24 cellular contexts compared by ENCODE assay signal in genomic region chr14:93893550-93894329, GRCh38. TPM values are rescaled to one million over a fixed set of nuclear protein-coding genes. Genes with fewer than 3 reads are reported as not detected.
DNase-seq lines count a peak whose midpoint lies in the region; ATAC-seq and TF ChIP-seq lines count a peak whose summit lies in the region.
"Had no signal": no experiment of that assay in that cellular context is flagged by ENCODE, and none has a peak within 500 bp of the region (broad histone marks: within the 10 kb centered on the region; RNA-seq: fewer than 3 reads in every experiment).

No MANE protein-coding gene starts in this region.

- H3K4me3 ChIP-seq in breast epithelium = no peak overlapping the region
- peak overlapping the region; percentile 29 for H3K4me3 ChIP-seq in iPS-18a (ENCODE audit: low read length)
- peak overlapping the region in 1 of 2 donors; percentile 52 for H3K4me3 ChIP-seq in stomach smooth muscle (ENCODE audit: low read length in 2 of 2)
- no peak overlapping the region for H3K4me3 ChIP-seq in CD4-positive, alpha-beta memory T cell (ENCODE audit: low read length in 2 of 2)
- H3K4me3 ChIP-seq in body of pancreas = no peak overlapping the region
- H3K4me3 ChIP-seq: coronary artery, mucosa of descending colon, spleen had no signal

- no peaks in the 10 kb centered on the region for H3K4me1 ChIP-seq in breast epithelium
- H3K4me1 ChIP-seq in iPS-18a (ENCODE audit: control insufficient read depth, low read depth, low read length) = peaks cover 17% of the 10 kb centered on the region
- H3K4me1 ChIP-seq in stomach smooth muscle (ENCODE audit: control insufficient read depth, insufficient read depth, low read length) = peaks cover 13% of the 10 kb centered on the region
- no peaks in the 10 kb centered on the region for H3K4me1 ChIP-seq in CD4-positive, alpha-beta memory T cell (ENCODE audit: insufficient read depth, low read length)
- H3K4me1 ChIP-seq in body of pancreas = no peaks in the 10 kb centered on the region
- H3K4me1 ChIP-seq: Caco-2 had no signal

- no peaks in the 10 kb centered on the region for H3K9me3 Mint-ChIP-seq in MCF 10A (ENCODE audit: unreplicated experiment)
- H3K9me3 Mint-ChIP-seq in brain = peaks cover 0 to 6% (median 0%) of the 10 kb centered on the region in 5 experiments
- H3K9me3 Mint-ChIP-seq in CD4-positive, alpha-beta memory T cell = peaks cover 0 to 3% (median 0%) of the 10 kb centered on the region in 8 donors
- H3K9me3 Mint-ChIP-seq: activated naive CD8-positive, alpha-beta T cell treated with anti-CD3 and anti-CD28 coated beads, Interleukin-2, amount 50 U/mL, for 24 hours; stimulated activated naive CD8-positive, alpha-beta T cell treated with anti-CD3 and anti-CD28 coated beads, Interleukin-15, Interleukin-2, amounts not matched to agents 100 ng/mL and 50 ng/mL, for 24 hours; type B pancreatic cell had no signal

- H3K27me3 ChIP-seq in breast epithelium (no peaks in the 10 kb centered on the region), iPS-18a (ENCODE audit: control insufficient read depth, insufficient read depth, low read length) (no peaks in the 10 kb centered on the region), stomach smooth muscle (ENCODE audit: control insufficient read depth in 1 of 2, insufficient read depth in 2 of 2, low read length in 2 of 2) (no peaks in the 10 kb centered on the region), body of pancreas (no peaks in the 10 kb centered on the region)
- no peaks in the 10 kb centered on the region for H3K27me3 ChIP-seq in CD4-positive, alpha-beta memory T cell (ENCODE audit: insufficient read depth, low read length)

- POLR2A ChIA-PET in MCF 10A (lab: Yijun Ruan, JAX) = interaction anchor here (0.6 kb wide), 1 partner anchor 145 kb away, joined by 3 read pairs; no protein-coding TSS in a partner anchor
- POLR2A ChIA-PET in CD4-positive, alpha-beta memory T cell (lab: Charles Lee; ENCODE audit: partially characterized antibody) = no interaction called here

- H3K9ac ChIP-seq in iPS-18a (ENCODE audit: low read length) = peak overlapping the region; percentile 20
- H3K9ac ChIP-seq in stomach smooth muscle (ENCODE audit: low read length in 2 of 2) = peak overlapping the region in 1 of 2 donors; percentile 21

- intact Hi-C loops in breast epithelium (cut with DNase I; ENCODE audit: low total_unique reads) (no loop called here), MCF 10A (cut with micrococcal nuclease) (loop anchor here (1.0 to 10.0 kb wide), 2 partner anchors 109 to 238 kb away; partner anchors contain the start of gene PRIMA1), body of pancreas (cut with DNase I) (loop anchor here (10.0 kb wide), 1 partner anchor 239 kb away; no protein-coding TSS in a partner anchor)
- intact Hi-C loops in CD4-positive, alpha-beta memory T cell (cut with micrococcal nuclease) = loop anchor here (5.0 to 10.0 kb wide), 2 partner anchors 659 to 781 kb away; no protein-coding TSS in a partner anchor

- no peak overlapping the region for H3K4me3 Mint-ChIP-seq in MCF 10A (ENCODE audit: unreplicated experiment)
- H3K4me3 Mint-ChIP-seq in brain = peak overlapping the region in 2 of 5 experiments; percentile 28 to 41
- no peak overlapping the region for H3K4me3 Mint-ChIP-seq in CD4-positive, alpha-beta memory T cell
- H3K4me3 Mint-ChIP-seq: activated naive CD8-positive, alpha-beta T cell treated with anti-CD3 and anti-CD28 coated beads, Interleukin-2, amount 50 U/mL, for 24 hours; stimulated activated naive CD8-positive, alpha-beta T cell treated with anti-CD3 and anti-CD28 coated beads, Interleukin-15, Interleukin-2, amounts not matched to agents 100 ng/mL and 50 ng/mL, for 24 hours; type B pancreatic cell had no signal

- H3K4me1 Mint-ChIP-seq in MCF 10A (ENCODE audit: insufficient read depth, unreplicated experiment) (peaks cover 20% of the 10 kb centered on the region), brain (peaks cover 43% of the 10 kb centered on the region)
- no peaks in the 10 kb centered on the region for H3K4me1 Mint-ChIP-seq in CD4-positive, alpha-beta memory T cell
- H3K4me1 Mint-ChIP-seq: activated naive CD8-positive, alpha-beta T cell treated with anti-CD3 and anti-CD28 coated beads, Interleukin-2, amount 50 U/mL, for 24 hours had no signal

- no peak for ATAC-seq in body of pancreas

- H3K27ac Mint-ChIP-seq in MCF 10A (ENCODE audit: low read depth, unreplicated experiment) (no peak overlapping the region), brain (peak overlapping the region in 3 of 5 experiments; percentile 36 to 98 (median 90))
- no peak overlapping the region for H3K27ac Mint-ChIP-seq in CD4-positive, alpha-beta memory T cell
- H3K27ac Mint-ChIP-seq: activated naive CD8-positive, alpha-beta T cell treated with anti-CD3 and anti-CD28 coated beads, Interleukin-2, amount 50 U/mL, for 24 hours; stimulated activated naive CD8-positive, alpha-beta T cell treated with anti-CD3 and anti-CD28 coated beads, Interleukin-15, Interleukin-2, amounts not matched to agents 100 ng/mL and 50 ng/mL, for 24 hours; type B pancreatic cell had no signal

- H3K27ac ChIP-seq in breast epithelium (peak overlapping the region; percentile 8 to 55), iPS-18a (ENCODE audit: low read length) (no peak overlapping the region), stomach smooth muscle (ENCODE audit: low read length) (peak overlapping the region; percentile 41), body of pancreas (no peak overlapping the region)
- no peak overlapping the region for H3K27ac ChIP-seq in CD4-positive, alpha-beta memory T cell (ENCODE audit: low read depth, low read length)
- H3K27ac ChIP-seq: 22Rv1, coronary artery, HL-60, neutrophil, spleen had no signal

- CTCF ChIA-PET in MCF 10A (lab: Yijun Ruan, JAX) = interaction anchor here (0.7 to 2.8 kb wide), 15 partner anchors 8 to 239 kb away, joined by 3 to 58 read pairs (median 4); partner anchors contain the start of gene CCDC197
- CTCF ChIA-PET in CD4-positive, alpha-beta memory T cell (lab: Charles Lee; ENCODE audit: partially characterized antibody) = interaction anchor here (1.1 to 2.4 kb wide), 7 partner anchors 9 to 108 kb away, joined by 4 to 7 read pairs (median 4); no protein-coding TSS in a partner anchor

- no peaks in the 10 kb centered on the region for H3K9me3 ChIP-seq in breast epithelium
- no peaks in the 10 kb centered on the region for H3K9me3 ChIP-seq in iPS-18a (ENCODE audit: control insufficient read depth, low read depth, low read length)
- H3K9me3 ChIP-seq in stomach smooth muscle (ENCODE audit: control insufficient read depth in 2 of 2, low read length in 2 of 2) = no peaks in the 10 kb centered on the region
- no peaks in the 10 kb centered on the region for H3K9me3 ChIP-seq in CD4-positive, alpha-beta memory T cell (ENCODE audit: control insufficient read depth in 1 of 2, low read length in 2 of 2)
- H3K9me3 ChIP-seq in body of pancreas = no peaks in the 10 kb centered on the region
- H3K9me3 ChIP-seq: Caco-2, mucosa of descending colon, neutrophil, spleen had no signal

- no TSS peak for BruUV-seq in MCF 10A (replicated peaks; lab: Mats Ljungman, UMichigan)

- DNase-seq in breast epithelium (ENCODE audit: low spot score in 2 of 2) (no peak), MCF 10A (ENCODE audit: unreplicated experiment) (no peak), AG08396 (ENCODE audit: low spot score) (no peak), body of pancreas (no peak)
- no peak for DNase-seq in CD4-positive, alpha-beta memory T cell

- TF ChIP-seq CTCF in breast epithelium (IDR thresholded peaks at IDR 0.05) (no peak), MCF 10A (IDR thresholded peaks at IDR 0.05; ENCODE audit: unreplicated experiment) (no peak), brain (conservative IDR thresholded peaks at IDR 0.05) (no peak), body of pancreas (IDR thresholded peaks at IDR 0.05) (no peak)

- H3K27me3 Mint-ChIP-seq in MCF 10A (ENCODE audit: insufficient read depth, unreplicated experiment) (peaks cover 25% of the 10 kb centered on the region), brain (peaks cover 9% of the 10 kb centered on the region)
- peaks cover 11 to 12% of the 10 kb centered on the region in 2 donors for H3K27me3 Mint-ChIP-seq in CD4-positive, alpha-beta memory T cell

- 52 to 55% methylated on average over 18 of the region's 18 CpGs for WGBS in body of pancreas, 2 donors

- H3K36me3 ChIP-seq in breast epithelium (no peaks in the 10 kb centered on the region), iPS-18a (ENCODE audit: control insufficient read depth, low read depth, low read length) (no peaks in the 10 kb centered on the region), stomach smooth muscle (ENCODE audit: control insufficient read depth in 2 of 2, insufficient read depth in 2 of 2, low read length in 2 of 2) (no peaks in the 10 kb centered on the region), body of pancreas (replicated peaks in 1 of 2; ENCODE audit: insufficient read depth in 1 of 2, low read depth in 2 of 2) (no peaks in the 10 kb centered on the region)
- no peaks in the 10 kb centered on the region for H3K36me3 ChIP-seq in CD4-positive, alpha-beta memory T cell (ENCODE audit: insufficient read depth, low read length)
- H3K36me3 ChIP-seq: neutrophil, spleen had no signal

- H3K36me3 Mint-ChIP-seq in MCF 10A (ENCODE audit: insufficient read depth, unreplicated experiment) (no peaks in the 10 kb centered on the region), brain (no peaks in the 10 kb centered on the region)
- no peaks in the 10 kb centered on the region for H3K36me3 Mint-ChIP-seq in CD4-positive, alpha-beta memory T cell
- H3K36me3 Mint-ChIP-seq: type B pancreatic cell had no signal

- TF ChIP-seq POLR2A in breast epithelium (IDR thresholded peaks at IDR 0.05) (no peak), body of pancreas (IDR thresholded peaks at IDR 0.05) (no peak)

RNA-seq across cellular contexts. Expression of gene FAM181A, which starts 33.4 kb away (rescaled TPM):
- total RNA-seq in breast epithelium = not detected
- not detected in 2 replicates for total RNA-seq in MCF 10A (2022)
- 2.3 TPM for polyA plus RNA-seq in brain (ENCODE audit: insufficient read depth, low read depth, low replicate concordance)
- total RNA-seq in CD4-positive, alpha-beta memory T cell = not detected
- not detected for polyA plus RNA-seq in CD4-positive, alpha-beta memory T cell
- not detected for total RNA-seq in body of pancreas
- total RNA-seq: bronchial epithelial cell, Caco-2, Daoy, liver, mucosa of descending colon, PC-3, pulmonary artery endothelial cell, spleen had no signal
- polyA plus RNA-seq: BJ, liver, spleen had no signal

Comparison
In these comparisons a context has a peak if more than half of its experiments do, and no peak if none do; other contexts are left out.
1. H3K27ac ChIP-seq: peak in breast epithelium (2 of 2) and stomach smooth muscle (single experiment); none in iPS-18a (single experiment), CD4-positive, alpha-beta memory T cell (single experiment) and body of pancreas (0 of 4).
2. H3K27ac Mint-ChIP-seq: peak in brain (3 of 5); none in MCF 10A (single experiment) and CD4-positive, alpha-beta memory T cell (0 of 7).